8 cellular contexts compared by ENCODE assay signal in genomic region chr5:177552839-177553455, GRCh38. TPM values are rescaled to one million over a fixed set of nuclear protein-coding genes. Genes with fewer than 3 reads are reported as not detected.
DNase-seq lines count a peak whose midpoint lies in the region; ATAC-seq and TF ChIP-seq lines count a peak whose summit lies in the region.

No MANE protein-coding gene starts in this region.

- H3K27ac Mint-ChIP-seq in CD4-positive, CD25-positive, alpha-beta regulatory T cell = peak overlapping the region in 2 of 3 donors; percentile 77 to 81
- H3K27ac Mint-ChIP-seq in neural progenitor cell = peak overlapping the region; percentile 21

- peaks cover 0 to 3% (median 0%) of the 10 kb centered on the region in 7 donors for H3K9me3 Mint-ChIP-seq in CD4-positive, CD25-positive, alpha-beta regulatory T cell
- H3K9me3 Mint-ChIP-seq in neural progenitor cell = no peaks in the 10 kb centered on the region

- ATAC-seq in CD4-positive, CD25-positive, alpha-beta regulatory T cell (ENCODE audit: low read depth in 2 of 2) = no peak
- no peak for ATAC-seq in GM21737 (IDR thresholded peaks at IDR 0.05; ENCODE audit: unreplicated experiment)
- no peak for ATAC-seq in HG02610 (IDR thresholded peaks at IDR 0.05; ENCODE audit: unreplicated experiment)

- H2AFZ ChIP-seq in neural progenitor cell (replicated peaks) = no peak overlapping the region

- H4K20me1 ChIP-seq in neural progenitor cell (ENCODE audit: low read depth) = peaks cover 57% of the 10 kb centered on the region

- peak overlapping the region; percentile 96 for H3K9ac ChIP-seq in NT2/D1 (ENCODE audit: insufficient read length, low read depth)
- H3K9ac ChIP-seq in neural progenitor cell = no peak overlapping the region

- peak overlapping the region; percentile 83 for H3K4me2 ChIP-seq in neural progenitor cell

- H3K36me3 Mint-ChIP-seq in CD4-positive, CD25-positive, alpha-beta regulatory T cell = peaks cover 12% of the 10 kb centered on the region
- H3K36me3 Mint-ChIP-seq in neural progenitor cell = peaks cover 12% of the 10 kb centered on the region

- H3K36me3 ChIP-seq in CD4-positive, CD25-positive, alpha-beta regulatory T cell (ENCODE audit: control insufficient read depth, insufficient read depth, low read length) = peaks cover 12% of the 10 kb centered on the region
- H3K36me3 ChIP-seq in NT2/D1 (ENCODE audit: insufficient read depth, insufficient read length, low read length) = peaks cover 45% of the 10 kb centered on the region
- H3K36me3 ChIP-seq in neural progenitor cell = no peaks in the 10 kb centered on the region

- no peak overlapping the region for H3K27ac ChIP-seq in CD4-positive, CD25-positive, alpha-beta regulatory T cell (ENCODE audit: insufficient read depth, low read length, poor library complexity, severe bottlenecking)
- no peak overlapping the region for H3K27ac ChIP-seq in neural progenitor cell

- peaks cover 28% of the 10 kb centered on the region for H3K4me1 ChIP-seq in CD4-positive, CD25-positive, alpha-beta regulatory T cell (ENCODE audit: control insufficient read depth, insufficient read depth, low read length, poor library complexity, severe bottlenecking)
- peaks cover 11% of the 10 kb centered on the region for H3K4me1 ChIP-seq in NT2/D1 (ENCODE audit: insufficient read depth, insufficient read length)
- H3K4me1 ChIP-seq in neural progenitor cell = peaks cover 12% of the 10 kb centered on the region

- peaks cover 7 to 66% (median 35%) of the 10 kb centered on the region in 4 donors for H3K4me1 Mint-ChIP-seq in CD4-positive, CD25-positive, alpha-beta regulatory T cell
- peaks cover 20% of the 10 kb centered on the region for H3K4me1 Mint-ChIP-seq in neural progenitor cell

- H3K27me3 ChIP-seq in CD4-positive, CD25-positive, alpha-beta regulatory T cell (ENCODE audit: control insufficient read depth, insufficient read depth, low read length) = no peaks in the 10 kb centered on the region
- no peaks in the 10 kb centered on the region for H3K27me3 ChIP-seq in NT2/D1 (ENCODE audit: insufficient read depth, insufficient read length)
- no peaks in the 10 kb centered on the region for H3K27me3 ChIP-seq in neural progenitor cell

- H3F3A ChIP-seq in neural progenitor cell (ENCODE audit: low read depth) = peaks cover 11% of the 10 kb centered on the region

- no peak for DNase-seq in CD4-positive, CD25-positive, alpha-beta regulatory T cell
- DNase-seq in NT2/D1 (ENCODE audit: low read depth, low spot score) (no peak), epithelial cell of esophagus (ENCODE audit: low read depth) (peak; percentile 35), neural progenitor cell (ENCODE audit: low spot score) (peak; percentile 20), NCI-H146 (lab: John Stamatoyannopoulos, UW) (no peak), NOMO-1 treated with dmso at 0.1 percent for 144 hours (lab: John Stamatoyannopoulos, UW; ENCODE audit: unreplicated experiment) (no peak)

- peak overlapping the region; percentile 82 to 95 (median 85) for H3K4me3 Mint-ChIP-seq in CD4-positive, CD25-positive, alpha-beta regulatory T cell
- peak overlapping the region; percentile 88 for H3K4me3 Mint-ChIP-seq in neural progenitor cell

- no peaks in the 10 kb centered on the region for H3K9me3 ChIP-seq in CD4-positive, CD25-positive, alpha-beta regulatory T cell (ENCODE audit: control insufficient read depth in 2 of 2, low read length in 2 of 2)
- H3K9me3 ChIP-seq in NT2/D1 (ENCODE audit: insufficient read depth, low read length) (no peaks in the 10 kb centered on the region), neural progenitor cell (ENCODE audit: low read depth) (no peaks in the 10 kb centered on the region)

- H3K79me2 ChIP-seq in neural progenitor cell (ENCODE audit: low read depth) = peaks cover 60% of the 10 kb centered on the region

- H3K27me3 Mint-ChIP-seq in CD4-positive, CD25-positive, alpha-beta regulatory T cell = no peaks in the 10 kb centered on the region
- H3K27me3 Mint-ChIP-seq in neural progenitor cell (ENCODE audit: insufficient read depth, low read depth) = peaks cover 2% of the 10 kb centered on the region

- TF ChIP-seq CTCF in epithelial cell of esophagus (IDR thresholded peaks at IDR 0.05; ENCODE audit: insufficient read depth, low read depth, low read length, missing control alignments) (no peak), neural progenitor cell (IDR thresholded peaks at IDR 0.05) (no peak)

- peak overlapping the region; percentile 59 for H3K4me3 ChIP-seq in CD4-positive, CD25-positive, alpha-beta regulatory T cell (ENCODE audit: low read depth, low read length)
- peak overlapping the region; percentile 91 for H3K4me3 ChIP-seq in NT2/D1 (ENCODE audit: insufficient read length, low read depth)
- peak overlapping the region; percentile 74 for H3K4me3 ChIP-seq in epithelial cell of esophagus (ENCODE audit: low read length)
- peak overlapping the region; percentile 91 for H3K4me3 ChIP-seq in neural progenitor cell

RNA-seq across cellular contexts. Expression of gene FAM193B, which starts 1.4 kb away (rescaled TPM):
- total RNA-seq in CD4-positive, CD25-positive, alpha-beta regulatory T cell = 179 TPM
- polyA plus RNA-seq in CD4-positive, CD25-positive, alpha-beta regulatory T cell = 1 to 10 TPM; 2.8 to 4.1 (median 3.5) TPM
- total RNA-seq in neural progenitor cell (ENCODE audit: low replicate concordance) = 42.5 and 78.5 TPM in 2 replicates

RNA-seq across cellular contexts. Expression of gene DDX41, which starts 36.2 kb away (rescaled TPM):
- total RNA-seq in CD4-positive, CD25-positive, alpha-beta regulatory T cell = 73.2 TPM
- polyA plus RNA-seq in CD4-positive, CD25-positive, alpha-beta regulatory T cell = 10 to 100 TPM; 41.8 to 48.9 (median 46.0) TPM
- 60.7 and 118 TPM in 2 replicates for total RNA-seq in neural progenitor cell (ENCODE audit: low replicate concordance)

RNA-seq across cellular contexts. Expression of gene TMED9, which starts 39.1 kb away (rescaled TPM):
- 63.2 TPM for total RNA-seq in CD4-positive, CD25-positive, alpha-beta regulatory T cell
- polyA plus RNA-seq in CD4-positive, CD25-positive, alpha-beta regulatory T cell = 100 to 1,000 TPM in 2 of 4 donors, 10 to 100 TPM in 2; 83.7 to 141 (median 108) TPM
- 30.9 and 49.0 TPM in 2 replicates for total RNA-seq in neural progenitor cell (ENCODE audit: low replicate concordance)

RNA-seq across cellular contexts. Expression of gene DOK3, which starts 43.3 kb away (rescaled TPM):
- total RNA-seq in CD4-positive, CD25-positive, alpha-beta regulatory T cell = 1.5 TPM
- polyA plus RNA-seq in CD4-positive, CD25-positive, alpha-beta regulatory T cell = under 1 TPM in 2 of 4 donors, not detected in 2; 0.13 to 0.17 TPM
- total RNA-seq in neural progenitor cell (ENCODE audit: low replicate concordance) = 0.54 and 0.93 TPM in 2 replicates

RNA-seq across cellular contexts. Expression of gene B4GALT7, which starts 47.0 kb away (rescaled TPM):
- 24.2 TPM for total RNA-seq in CD4-positive, CD25-positive, alpha-beta regulatory T cell
- polyA plus RNA-seq in CD4-positive, CD25-positive, alpha-beta regulatory T cell = 10 to 100 TPM; 18.3 to 19.5 (median 18.5) TPM
- total RNA-seq in neural progenitor cell (ENCODE audit: low replicate concordance) = 11.6 and 23.1 TPM in 2 replicates

Comparison
In these comparisons a context has a peak if more than half of its experiments do, and no peak if none do; other contexts are left out.
1. DNase-seq: peak in epithelial cell of esophagus (single experiment) and neural progenitor cell (single experiment); none in CD4-positive, CD25-positive, alpha-beta regulatory T cell (0 of 3), NT2/D1 (single experiment), NCI-H146 (single experiment) and NOMO-1 treated with dmso at 0.1 percent for 144 hours (single experiment).
2. Peak in every context shown above with its lines, with median percentiles within 50 percentile points of each other: H3K4me3 ChIP-seq.